1 cellular context compared by ENCODE assay signal in genomic region chrX:135389717-135390116, GRCh38.
TF ChIP-seq lines count a peak whose summit lies in the region.

No MANE protein-coding gene starts in this region.

TF ChIP-seq in A549, 52 proteins besides CTCF, POLR2A, EP300 and RAD21 (continued from another document):
- TF ChIP-seq NFE2L2 (conservative IDR thresholded peaks at IDR 0.05; ENCODE audit: low read length), result no peak
